ENCODE assay signal across 19 cellular contexts in genomic region chr15:56929933-56930332, GRCh38. TPM values are rescaled to one million over a fixed set of nuclear protein-coding genes. Genes with fewer than 3 reads are reported as not detected.
DNase-seq lines count a peak whose midpoint lies in the region; ATAC-seq and TF ChIP-seq lines count a peak whose summit lies in the region.
"Had no signal": no experiment of that assay in that cellular context is flagged by ENCODE, and none has a peak within 500 bp of the region (broad histone marks: within the 10 kb centered on the region; RNA-seq: fewer than 3 reads in every experiment).

No MANE protein-coding gene starts in this region.

- DNase-seq in activated T-cell treated with anti-CD3 and anti-CD28 coated beads, Interleukin-2, amount 50 U/mL, for 24 hours: no peak
- no peak for DNase-seq in activated T-cell treated with anti-CD3 and anti-CD28 coated beads, Interleukin-2, amount 50 U/mL, for 1 hour
- peak; percentile 40 for DNase-seq in LoVo (ENCODE audit: low spot score)
- no peak for DNase-seq in endodermal cell
- no peak for DNase-seq in HT-29 (ENCODE audit: low spot score)
- no peak for DNase-seq in COLO668 (lab: John Stamatoyannopoulos, UW; ENCODE audit: unreplicated experiment)
- DNase-seq: activated CD4-positive, alpha-beta T cell treated with anti-CD3 and anti-CD28 coated beads for 36 hours; amygdala; esophagus squamous epithelium; GF-D8; NCI-H1048; NCI-H2171; NK-92 treated with Interleukin-12 subunit alpha and Interleukin-12 subunit beta, amount 100 ng/mL, for 24 hours; T-helper 9 cell had no signal

- ATAC-seq in stimulated activated memory B cell treated with anti-CD40 and anti-IgM and Interleukin-4, amounts not matched to agents 10 μg/mL and 1 μg/mL and 100 μg/mL, for 72 hours: no peak
- ATAC-seq: A549 had no signal

- H3K36me3 Mint-ChIP-seq in activated T-cell treated with anti-CD3 and anti-CD28 coated beads, Interleukin-2, amount 50 U/mL, for 24 hours (ENCODE audit: low read depth): peaks cover 67% of the 10 kb centered on the region
- peaks cover 37% of the 10 kb centered on the region for H3K36me3 Mint-ChIP-seq in endodermal cell (ENCODE audit: low read depth)
- H3K36me3 Mint-ChIP-seq in stimulated activated memory B cell treated with anti-CD40 and anti-IgM and Interleukin-4, amounts not matched to agents 10 μg/mL and 1 μg/mL and 100 μg/mL, for 72 hours: peaks cover 51% of the 10 kb centered on the region

- H3K27me3 ChIP-seq in endodermal cell (ENCODE audit: control insufficient read depth, insufficient read depth, low read length, poor library complexity, severe bottlenecking) (no peaks in the 10 kb centered on the region), skeletal muscle satellite cell (ENCODE audit: control insufficient read depth, insufficient read depth, low read length) (no peaks in the 10 kb centered on the region)
- H3K27me3 ChIP-seq: esophagus squamous epithelium, suprapubic skin had no signal

- H3K27me3 Mint-ChIP-seq in activated T-cell treated with anti-CD3 and anti-CD28 coated beads, Interleukin-2, amount 50 U/mL, for 24 hours: no peaks in the 10 kb centered on the region
- H3K27me3 Mint-ChIP-seq in endodermal cell (ENCODE audit: insufficient read depth): no peaks in the 10 kb centered on the region
- no peaks in the 10 kb centered on the region for H3K27me3 Mint-ChIP-seq in stimulated activated memory B cell treated with anti-CD40 and anti-IgM and Interleukin-4, amounts not matched to agents 10 μg/mL and 1 μg/mL and 100 μg/mL, for 72 hours
- H3K27me3 Mint-ChIP-seq: activated CD4-positive, alpha-beta T cell treated with anti-CD3 and anti-CD28 coated beads for 36 hours had no signal

- H3K27ac Mint-ChIP-seq in activated T-cell treated with anti-CD3 and anti-CD28 coated beads, Interleukin-2, amount 50 U/mL, for 24 hours: peak overlapping the region; percentile 80
- H3K27ac Mint-ChIP-seq in endodermal cell: peak overlapping the region; percentile 50
- no peak overlapping the region for H3K27ac Mint-ChIP-seq in stimulated activated memory B cell treated with anti-CD40 and anti-IgM and Interleukin-4, amounts not matched to agents 10 μg/mL and 1 μg/mL and 100 μg/mL, for 72 hours

- H3K9ac ChIP-seq in endodermal cell (ENCODE audit: extremely low read depth, low read length, poor library complexity, severe bottlenecking) (no peak overlapping the region), skeletal muscle satellite cell (ENCODE audit: low read depth, low read length) (no peak overlapping the region)

- H3K27ac ChIP-seq in endodermal cell (ENCODE audit: low read depth, low read length): no peak overlapping the region
- H3K27ac ChIP-seq: A549, prostate gland had no signal

- peaks cover 50% of the 10 kb centered on the region for H3K36me3 ChIP-seq in endodermal cell (ENCODE audit: control insufficient read depth, insufficient read depth, low read length)
- H3K36me3 ChIP-seq in skeletal muscle satellite cell (ENCODE audit: insufficient read depth, low read length): peaks cover 9% of the 10 kb centered on the region
- H3K36me3 ChIP-seq: prostate gland, suprapubic skin had no signal

- 91 to 98% methylated on average over 1 to 3 of the region's 3 CpGs for WGBS in endodermal cell (ENCODE audit: insufficient coverage in 1 of 2, insufficient read length in 1 of 2), 2 experiments

- H3K9me3 ChIP-seq in endodermal cell (ENCODE audit: control insufficient read depth, low read length) (peaks cover 6% of the 10 kb centered on the region), skeletal muscle satellite cell (replicated peaks; ENCODE audit: low read length) (no peaks in the 10 kb centered on the region)
- H3K9me3 ChIP-seq: A549, esophagus squamous epithelium, prostate gland, suprapubic skin had no signal

- H3K4me1 Mint-ChIP-seq in activated T-cell treated with anti-CD3 and anti-CD28 coated beads, Interleukin-2, amount 50 U/mL, for 24 hours (ENCODE audit: low read depth): peaks cover 77% of the 10 kb centered on the region
- H3K4me1 Mint-ChIP-seq in endodermal cell: peaks cover 37% of the 10 kb centered on the region
- peaks cover 71% of the 10 kb centered on the region for H3K4me1 Mint-ChIP-seq in stimulated activated memory B cell treated with anti-CD40 and anti-IgM and Interleukin-4, amounts not matched to agents 10 μg/mL and 1 μg/mL and 100 μg/mL, for 72 hours

- H3K4me3 Mint-ChIP-seq in activated T-cell treated with anti-CD3 and anti-CD28 coated beads, Interleukin-2, amount 50 U/mL, for 24 hours: no peak overlapping the region
- H3K4me3 Mint-ChIP-seq in endodermal cell: no peak overlapping the region
- no peak overlapping the region for H3K4me3 Mint-ChIP-seq in stimulated activated memory B cell treated with anti-CD40 and anti-IgM and Interleukin-4, amounts not matched to agents 10 μg/mL and 1 μg/mL and 100 μg/mL, for 72 hours
- H3K4me3 Mint-ChIP-seq: activated CD4-positive, alpha-beta T cell treated with anti-CD3 and anti-CD28 coated beads for 36 hours had no signal

- H3K4me3 ChIP-seq in endodermal cell (ENCODE audit: low read length) (no peak overlapping the region), skeletal muscle satellite cell (ENCODE audit: low read length) (no peak overlapping the region)
- H3K4me3 ChIP-seq: A549, esophagus squamous epithelium, prostate gland, suprapubic skin had no signal

- TF ChIP-seq CTCF in endodermal cell (conservative IDR thresholded peaks at IDR 0.05): no peak

- peaks cover 8% of the 10 kb centered on the region for H3K4me1 ChIP-seq in endodermal cell (ENCODE audit: control insufficient read depth, insufficient read depth, low read length)
- H3K4me1 ChIP-seq in skeletal muscle satellite cell (ENCODE audit: control insufficient read depth, insufficient read depth, low read length): peaks cover 42% of the 10 kb centered on the region
- H3K4me1 ChIP-seq: prostate gland had no signal

- H3K9me3 Mint-ChIP-seq in activated T-cell treated with anti-CD3 and anti-CD28 coated beads, Interleukin-2, amount 50 U/mL, for 24 hours: no peaks in the 10 kb centered on the region
- peaks cover 3% of the 10 kb centered on the region for H3K9me3 Mint-ChIP-seq in endodermal cell
- H3K9me3 Mint-ChIP-seq in stimulated activated memory B cell treated with anti-CD40 and anti-IgM and Interleukin-4, amounts not matched to agents 10 μg/mL and 1 μg/mL and 100 μg/mL, for 72 hours: no peaks in the 10 kb centered on the region

- peak overlapping the region; percentile 20 for H3K4me2 ChIP-seq in skeletal muscle satellite cell (ENCODE audit: low read length)

RNA-seq across cellular contexts. Expression of gene TCF12, which starts 11.5 kb away (rescaled TPM):
- 100 to 1,000 TPM; 103 to 121 TPM for total RNA-seq in endodermal cell
- polyA plus RNA-seq in endodermal cell (2013, experiment 1 of 2): 385 TPM
- polyA plus RNA-seq in endodermal cell (2013, experiment 2 of 2): 359 TPM
- 31.5 and 40.8 TPM in 2 replicates for total RNA-seq in skeletal muscle satellite cell (2012; rRNA removed)
- 154 and 155 TPM in 2 replicates for total RNA-seq in HT-29 (2014; rRNA removed; shearing (Covaris generic))
